In the genomic region with DNA sequence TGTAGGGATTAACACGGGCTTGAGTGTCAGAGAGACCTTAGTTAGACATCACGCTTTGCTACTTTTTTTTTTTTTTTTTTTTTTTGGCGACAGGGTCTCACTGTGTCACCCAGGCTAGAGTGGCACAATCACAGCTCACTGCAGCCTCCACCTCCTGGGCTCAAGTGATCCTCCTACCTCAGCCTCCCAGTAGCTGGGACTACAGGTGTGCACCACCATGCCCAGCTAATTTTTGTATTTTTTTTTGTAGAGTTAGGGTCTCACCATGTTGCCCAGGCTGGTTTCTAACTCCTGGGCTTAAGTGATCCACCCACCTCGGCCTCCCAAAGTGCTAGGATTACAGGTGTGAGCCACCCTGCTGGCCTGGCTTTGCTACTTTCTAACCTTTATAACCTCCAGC, we compare ENCODE assay signal across 11 cellular contexts. TPM values are rescaled to one million over a fixed set of nuclear protein-coding genes. Genes with fewer than 3 reads are reported as not detected.
DNase-seq lines count a peak whose midpoint lies in the region; TF ChIP-seq lines count a peak whose summit lies in the region.
"Not testable (repeated sequence)": the region's sequence is repeated elsewhere in the genome, so short reads cannot be mapped to it uniquely, and the experiment has no call there.
"Had no signal": no experiment of that assay in that cellular context is flagged by ENCODE, and none has a peak within 500 bp of the region (broad histone marks: within the 10 kb centered on the region; RNA-seq: fewer than 3 reads in every experiment).

No MANE protein-coding gene starts in this region.

- CTCF ChIA-PET in A673 (lab: Charles Lee) = interaction anchor here (2.3 kb wide), 1 partner anchor 13 kb away, joined by 9 read pairs; no protein-coding TSS in a partner anchor

- intact Hi-C loops in A673 (cut with micrococcal nuclease; ENCODE audit: unreplicated experiment) = not testable (repeated sequence)

- H3K36me3 Mint-ChIP-seq in osteocyte (ENCODE audit: unreplicated experiment) = not testable (repeated sequence)

- BruUV-seq in A673 (replicated peaks; lab: Mats Ljungman, UMichigan) = TSS peak; percentile 67

- H3K27me3 ChIP-seq in A673 (replicated peaks; ENCODE audit: insufficient read depth, low read depth, low read length, poor library complexity); HUES6 (ENCODE audit: control insufficient read depth, insufficient read depth, low read length); adipocyte (replicated peaks; ENCODE audit: control insufficient read depth, insufficient read depth, low read length): not testable (repeated sequence)

- H3K36me3 ChIP-seq in A673 (ENCODE audit: insufficient read depth, low read length, poor library complexity, severe bottlenecking) (peaks cover 10% of the 10 kb centered on the region), HUES6 (ENCODE audit: control insufficient read depth, insufficient read depth, low read length) (peaks cover 21% of the 10 kb centered on the region)
- H3K36me3 ChIP-seq in adipocyte (ENCODE audit: control insufficient read depth, insufficient read depth, low read length, severe bottlenecking) = not testable (repeated sequence)

- peak overlapping the region; percentile 82 for H3K4me3 Mint-ChIP-seq in osteocyte (ENCODE audit: unreplicated experiment)

- H3K4me1 ChIP-seq in A673 (ENCODE audit: insufficient read depth, low read length, poor library complexity, severe bottlenecking) = peaks cover 29% of the 10 kb centered on the region
- peaks cover 24% of the 10 kb centered on the region for H3K4me1 ChIP-seq in HUES6 (ENCODE audit: control insufficient read depth, insufficient read depth, low read length)
- H3K4me1 ChIP-seq in adipocyte (ENCODE audit: control insufficient read depth, insufficient read depth, low read length) = peaks cover 14% of the 10 kb centered on the region

- H3K4me3 ChIP-seq in A673 (ENCODE audit: low read depth, low read length, poor library complexity, severe bottlenecking) = peak overlapping the region; percentile 94
- H3K4me3 ChIP-seq in HUES6 (ENCODE audit: low read depth, low read length) = peak overlapping the region; percentile 91
- H3K4me3 ChIP-seq in adipocyte (ENCODE audit: low read length) = not testable (repeated sequence)
- peak overlapping the region; percentile 86 for H3K4me3 ChIP-seq in iPS-11a (ENCODE audit: low read depth, low read length)

- H3K9me3 Mint-ChIP-seq in osteocyte (ENCODE audit: unreplicated experiment) = not testable (repeated sequence)

- H3K27ac ChIP-seq in A673 (ENCODE audit: low read depth, low read length, poor library complexity, severe bottlenecking); HUES6 (ENCODE audit: low read depth, low read length): not testable (repeated sequence)
- peak overlapping the region; percentile 77 for H3K27ac ChIP-seq in VCaP

- H3K9me3 ChIP-seq in A673 (ENCODE audit: low read depth, low read length, poor library complexity, severe bottlenecking); HUES6 (ENCODE audit: control insufficient read depth, insufficient read depth, low read depth, low read length); adipocyte (ENCODE audit: control insufficient read depth, low read length): not testable (repeated sequence)

- peaks cover 36% of the 10 kb centered on the region for H3K4me1 Mint-ChIP-seq in osteocyte (ENCODE audit: unreplicated experiment)

- POLR2A ChIA-PET in A673 (lab: Charles Lee; ENCODE audit: low non-redundant PET) = not testable (repeated sequence)

- TF ChIP-seq CTCF in A673 (conservative IDR thresholded peaks at IDR 0.05; ENCODE audit: low read depth, low read length); VCaP (conservative IDR thresholded peaks at IDR 0.05); osteocyte (IDR thresholded peaks at IDR 0.05): not testable (repeated sequence)

- not testable (repeated sequence) for H3K27me3 Mint-ChIP-seq in osteocyte (ENCODE audit: unreplicated experiment)

- peak overlapping the region; percentile 76 for H3K27ac Mint-ChIP-seq in osteocyte (ENCODE audit: unreplicated experiment)

- not testable (repeated sequence) for DNase-seq in A673 (ENCODE audit: low spot score); adipocyte (ENCODE audit: low read depth); osteocyte (ENCODE audit: extremely low spot score, unreplicated experiment)

- not testable (repeated sequence) for H3K9ac ChIP-seq in HUES6 (ENCODE audit: low read length)
- H3K9ac ChIP-seq in adipocyte (ENCODE audit: low read length) = peak overlapping the region; percentile 84

RNA-seq across cellular contexts. Expression of a gene that starts 1.4 kb away (rescaled TPM):
- 21.6 and 22.0 TPM in 2 replicates for total RNA-seq in A673 (2021)
- total RNA-seq in osteocyte = 12.7 and 13.2 TPM in 2 replicates

RNA-seq across cellular contexts. Expression of a gene that starts 10.8 kb away (rescaled TPM):
- total RNA-seq in A673 (2021) (21.9 and 22.2 TPM in 2 replicates), osteocyte (12.6 and 12.7 TPM in 2 replicates)

RNA-seq across cellular contexts. Expression of a gene that starts 14.3 kb away (rescaled TPM):
- 0.86 and 1.3 TPM in 2 replicates for total RNA-seq in A673 (2021)
- 1.5 and 2.0 TPM in 2 replicates for total RNA-seq in osteocyte
- total RNA-seq: osteoblast had no signal

RNA-seq across cellular contexts. Expression of a gene that starts 22.0 kb away (rescaled TPM):
- not detected in 2 replicates for total RNA-seq in A673 (2021)
- not detected in 2 replicates for total RNA-seq in osteocyte
- total RNA-seq: heart right ventricle; left ventricle myocardium superior; osteoblast; T-helper 1 cell treated with Interleukin-12 subunit alpha and Interleukin-12 subunit beta and Interleukin-4 antibody, amounts not matched to agents 30 ng/mL and 1 ng/mL, for 36 hours; thyroid gland had no signal

RNA-seq across cellular contexts. Expression of a gene that starts 26.3 kb away (rescaled TPM):
- total RNA-seq in A673 (2021) (59.3 and 66.0 TPM in 2 replicates), osteocyte (47.0 and 49.0 TPM in 2 replicates)
